ENCODE assay signal across 1 cellular context in the genomic region with DNA sequence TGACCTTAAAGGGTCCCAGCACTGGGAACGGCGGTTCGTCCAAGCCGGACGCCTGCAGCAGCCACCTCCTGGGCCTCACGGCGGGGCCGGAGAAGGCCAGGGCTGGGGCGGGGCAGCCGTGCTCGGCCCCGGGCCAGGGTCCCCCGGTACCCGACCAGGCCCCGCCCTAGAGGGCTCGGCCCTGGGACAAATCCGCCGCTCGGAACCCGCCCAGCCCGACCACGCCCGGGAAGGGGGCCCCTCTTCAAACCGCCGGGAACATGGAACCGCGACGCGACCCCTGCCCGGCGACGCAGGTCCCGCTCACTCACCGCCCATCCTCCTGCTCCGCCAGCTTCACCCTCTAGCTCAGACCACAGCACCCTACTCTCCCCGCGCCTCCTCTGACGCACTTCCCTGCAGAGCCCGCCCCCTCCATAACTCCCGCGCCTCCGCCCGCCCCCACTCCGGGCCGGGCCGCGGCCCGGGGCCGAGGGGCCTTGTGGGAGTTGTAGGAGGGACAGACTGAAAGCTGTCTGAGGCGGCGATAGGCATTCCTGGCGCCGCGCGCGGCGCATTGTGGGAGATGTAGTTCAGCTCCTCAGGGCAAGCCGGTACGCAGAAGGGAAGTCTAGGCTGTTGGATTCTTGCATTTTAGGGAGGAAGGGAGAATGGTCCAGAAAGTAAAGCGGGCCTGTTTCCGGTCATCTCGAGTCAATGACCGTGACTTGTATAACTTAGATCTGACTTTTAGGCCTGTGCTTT.
A peak's percentile ranks its signal among the peaks of the same experiment; 100 is the strongest.
TF ChIP-seq lines count a peak whose summit lies in the region.

A gene (minus strand): TSS at position 365 of the 744 bp plus-strand sequence. CDS start 1,478 bp downstream, outside the sequence.

TF ChIP-seq in HepG2, 621 proteins besides CTCF, POLR2A, EP300 and RAD21 (continued from another document and continues in another):
- TF ChIP-seq, protein P1, sequence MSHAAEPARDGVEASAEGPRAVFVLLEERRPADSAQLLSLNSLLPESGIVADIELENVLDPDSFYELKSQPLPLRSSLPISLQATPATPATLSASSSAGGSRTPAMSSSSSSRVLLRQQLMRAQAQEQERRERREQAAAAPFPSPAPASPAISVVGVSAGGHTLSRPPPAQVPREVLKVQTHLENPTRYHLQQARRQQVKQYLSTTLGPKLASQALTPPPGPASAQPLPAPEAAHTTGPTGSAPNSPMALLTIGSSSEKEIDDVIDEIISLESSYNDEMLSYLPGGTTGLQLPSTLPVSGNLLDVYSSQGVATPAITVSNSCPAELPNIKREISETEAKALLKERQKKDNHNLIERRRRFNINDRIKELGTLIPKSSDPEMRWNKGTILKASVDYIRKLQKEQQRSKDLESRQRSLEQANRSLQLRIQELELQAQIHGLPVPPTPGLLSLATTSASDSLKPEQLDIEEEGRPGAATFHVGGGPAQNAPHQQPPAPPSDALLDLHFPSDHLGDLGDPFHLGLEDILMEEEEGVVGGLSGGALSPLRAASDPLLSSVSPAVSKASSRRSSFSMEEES (CRISPR knock-in tag; IDR thresholded peaks at IDR 0.05): no peak
- TF ChIP-seq, protein P2, sequence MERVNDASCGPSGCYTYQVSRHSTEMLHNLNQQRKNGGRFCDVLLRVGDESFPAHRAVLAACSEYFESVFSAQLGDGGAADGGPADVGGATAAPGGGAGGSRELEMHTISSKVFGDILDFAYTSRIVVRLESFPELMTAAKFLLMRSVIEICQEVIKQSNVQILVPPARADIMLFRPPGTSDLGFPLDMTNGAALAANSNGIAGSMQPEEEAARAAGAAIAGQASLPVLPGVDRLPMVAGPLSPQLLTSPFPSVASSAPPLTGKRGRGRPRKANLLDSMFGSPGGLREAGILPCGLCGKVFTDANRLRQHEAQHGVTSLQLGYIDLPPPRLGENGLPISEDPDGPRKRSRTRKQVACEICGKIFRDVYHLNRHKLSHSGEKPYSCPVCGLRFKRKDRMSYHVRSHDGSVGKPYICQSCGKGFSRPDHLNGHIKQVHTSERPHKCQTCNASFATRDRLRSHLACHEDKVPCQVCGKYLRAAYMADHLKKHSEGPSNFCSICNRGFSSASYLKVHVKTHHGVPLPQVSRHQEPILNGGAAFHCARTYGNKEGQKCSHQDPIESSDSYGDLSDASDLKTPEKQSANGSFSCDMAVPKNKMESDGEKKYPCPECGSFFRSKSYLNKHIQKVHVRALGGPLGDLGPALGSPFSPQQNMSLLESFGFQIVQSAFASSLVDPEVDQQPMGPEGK (CRISPR knock-in tag; IDR thresholded peaks at IDR 0.05): peak; percentile 81
- TF ChIP-seq SRY (CRISPR knock-in tag; IDR thresholded peaks at IDR 0.05) (no peak; the same call in 1 of the 2 replicates), ZNF251 (CRISPR knock-in tag; IDR thresholded peaks at IDR 0.05) (no peak), SP4 (CRISPR knock-in tag; IDR thresholded peaks at IDR 0.05) (peak; percentile 56), DNMT1 (CRISPR knock-in tag; IDR thresholded peaks at IDR 0.05) (no peak), ETV6 (CRISPR knock-in tag; conservative IDR thresholded peaks at IDR 0.05) (no peak), NFE2L1 (CRISPR knock-in tag; IDR thresholded peaks at IDR 0.05; ENCODE audit: borderline replicate concordance) (no peak), ZNF230 (CRISPR knock-in tag; IDR thresholded peaks at IDR 0.05) (no peak), ZNF749 (CRISPR knock-in tag; IDR thresholded peaks at IDR 0.05; ENCODE audit: borderline replicate concordance) (no peak), PLRG1 (conservative IDR thresholded peaks at IDR 0.05) (no peak), JUN (CRISPR knock-in tag; IDR thresholded peaks at IDR 0.05) (no peak), ZNF709 (CRISPR knock-in tag; IDR thresholded peaks at IDR 0.05) (peak; percentile 56; the same call in 1 of the 2 replicates), CENPT (CRISPR knock-in tag; IDR thresholded peaks at IDR 0.05; ENCODE audit: low read depth) (no peak), NCOA1 (CRISPR knock-in tag; IDR thresholded peaks at IDR 0.05) (no peak), ZNF124 (CRISPR knock-in tag; IDR thresholded peaks at IDR 0.05) (0 out of 2 replicates have a peak, but pooled peaks have one; percentile 52), HOXD1 (CRISPR knock-in tag; IDR thresholded peaks at IDR 0.05) (no peak), ZNF776 (CRISPR knock-in tag; IDR thresholded peaks at IDR 0.05) (no peak; the same call in 1 of the 2 replicates), MBD4 (IDR thresholded peaks at IDR 0.05; ENCODE audit: borderline replicate concordance, low read length) (no peak), ARNT (IDR thresholded peaks at IDR 0.05) (no peak), GABPB1 (CRISPR knock-in tag; IDR thresholded peaks at IDR 0.05) (peak; percentile 94), RFX1 (IDR thresholded peaks at IDR 0.05) (no peak), THAP11 (CRISPR knock-in tag; IDR thresholded peaks at IDR 0.05) (peak; percentile 98), POLR2G (IDR thresholded peaks at IDR 0.05; ENCODE audit: low read depth, low read length) (peak; percentile 80), ZNF547 (CRISPR knock-in tag; IDR thresholded peaks at IDR 0.05) (0 out of 2 replicates have a peak, but pooled peaks have one; percentile 54), ZNF850 (CRISPR knock-in tag; conservative IDR thresholded peaks at IDR 0.05) (no peak), MIER2 (CRISPR knock-in tag; IDR thresholded peaks at IDR 0.05) (no peak), ZNF720 (CRISPR knock-in tag; IDR thresholded peaks at IDR 0.05) (no peak)
- TF ChIP-seq, protein P3, sequence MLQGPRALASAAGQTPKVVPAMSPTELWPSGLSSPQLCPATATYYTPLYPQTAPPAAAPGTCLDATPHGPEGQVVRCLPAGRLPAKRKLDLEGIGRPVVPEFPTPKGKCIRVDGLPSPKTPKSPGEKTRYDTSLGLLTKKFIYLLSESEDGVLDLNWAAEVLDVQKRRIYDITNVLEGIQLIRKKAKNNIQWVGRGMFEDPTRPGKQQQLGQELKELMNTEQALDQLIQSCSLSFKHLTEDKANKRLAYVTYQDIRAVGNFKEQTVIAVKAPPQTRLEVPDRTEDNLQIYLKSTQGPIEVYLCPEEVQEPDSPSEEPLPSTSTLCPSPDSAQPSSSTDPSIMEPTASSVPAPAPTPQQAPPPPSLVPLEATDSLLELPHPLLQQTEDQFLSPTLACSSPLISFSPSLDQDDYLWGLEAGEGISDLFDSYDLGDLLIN (CRISPR knock-in tag; IDR thresholded peaks at IDR 0.05; ENCODE audit: borderline replicate concordance): no peak
- TF ChIP-seq, protein P4, sequence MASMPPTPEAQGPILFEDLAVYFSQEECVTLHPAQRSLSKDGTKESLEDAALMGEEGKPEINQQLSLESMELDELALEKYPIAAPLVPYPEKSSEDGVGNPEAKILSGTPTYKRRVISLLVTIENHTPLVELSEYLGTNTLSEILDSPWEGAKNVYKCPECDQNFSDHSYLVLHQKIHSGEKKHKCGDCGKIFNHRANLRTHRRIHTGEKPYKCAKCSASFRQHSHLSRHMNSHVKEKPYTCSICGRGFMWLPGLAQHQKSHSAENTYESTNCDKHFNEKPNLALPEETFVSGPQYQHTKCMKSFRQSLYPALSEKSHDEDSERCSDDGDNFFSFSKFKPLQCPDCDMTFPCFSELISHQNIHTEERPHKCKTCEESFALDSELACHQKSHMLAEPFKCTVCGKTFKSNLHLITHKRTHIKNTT (CRISPR knock-in tag; IDR thresholded peaks at IDR 0.05): no peak
- TF ChIP-seq, protein P5, sequence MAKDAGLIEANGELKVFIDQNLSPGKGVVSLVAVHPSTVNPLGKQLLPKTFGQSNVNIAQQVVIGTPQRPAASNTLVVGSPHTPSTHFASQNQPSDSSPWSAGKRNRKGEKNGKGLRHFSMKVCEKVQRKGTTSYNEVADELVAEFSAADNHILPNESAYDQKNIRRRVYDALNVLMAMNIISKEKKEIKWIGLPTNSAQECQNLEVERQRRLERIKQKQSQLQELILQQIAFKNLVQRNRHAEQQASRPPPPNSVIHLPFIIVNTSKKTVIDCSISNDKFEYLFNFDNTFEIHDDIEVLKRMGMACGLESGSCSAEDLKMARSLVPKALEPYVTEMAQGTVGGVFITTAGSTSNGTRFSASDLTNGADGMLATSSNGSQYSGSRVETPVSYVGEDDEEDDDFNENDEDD (CRISPR knock-in tag; IDR thresholded peaks at IDR 0.05; ENCODE audit: borderline replicate concordance): peak; percentile 71; the same call in 1 of the 2 replicates
- TF ChIP-seq, protein P6, sequence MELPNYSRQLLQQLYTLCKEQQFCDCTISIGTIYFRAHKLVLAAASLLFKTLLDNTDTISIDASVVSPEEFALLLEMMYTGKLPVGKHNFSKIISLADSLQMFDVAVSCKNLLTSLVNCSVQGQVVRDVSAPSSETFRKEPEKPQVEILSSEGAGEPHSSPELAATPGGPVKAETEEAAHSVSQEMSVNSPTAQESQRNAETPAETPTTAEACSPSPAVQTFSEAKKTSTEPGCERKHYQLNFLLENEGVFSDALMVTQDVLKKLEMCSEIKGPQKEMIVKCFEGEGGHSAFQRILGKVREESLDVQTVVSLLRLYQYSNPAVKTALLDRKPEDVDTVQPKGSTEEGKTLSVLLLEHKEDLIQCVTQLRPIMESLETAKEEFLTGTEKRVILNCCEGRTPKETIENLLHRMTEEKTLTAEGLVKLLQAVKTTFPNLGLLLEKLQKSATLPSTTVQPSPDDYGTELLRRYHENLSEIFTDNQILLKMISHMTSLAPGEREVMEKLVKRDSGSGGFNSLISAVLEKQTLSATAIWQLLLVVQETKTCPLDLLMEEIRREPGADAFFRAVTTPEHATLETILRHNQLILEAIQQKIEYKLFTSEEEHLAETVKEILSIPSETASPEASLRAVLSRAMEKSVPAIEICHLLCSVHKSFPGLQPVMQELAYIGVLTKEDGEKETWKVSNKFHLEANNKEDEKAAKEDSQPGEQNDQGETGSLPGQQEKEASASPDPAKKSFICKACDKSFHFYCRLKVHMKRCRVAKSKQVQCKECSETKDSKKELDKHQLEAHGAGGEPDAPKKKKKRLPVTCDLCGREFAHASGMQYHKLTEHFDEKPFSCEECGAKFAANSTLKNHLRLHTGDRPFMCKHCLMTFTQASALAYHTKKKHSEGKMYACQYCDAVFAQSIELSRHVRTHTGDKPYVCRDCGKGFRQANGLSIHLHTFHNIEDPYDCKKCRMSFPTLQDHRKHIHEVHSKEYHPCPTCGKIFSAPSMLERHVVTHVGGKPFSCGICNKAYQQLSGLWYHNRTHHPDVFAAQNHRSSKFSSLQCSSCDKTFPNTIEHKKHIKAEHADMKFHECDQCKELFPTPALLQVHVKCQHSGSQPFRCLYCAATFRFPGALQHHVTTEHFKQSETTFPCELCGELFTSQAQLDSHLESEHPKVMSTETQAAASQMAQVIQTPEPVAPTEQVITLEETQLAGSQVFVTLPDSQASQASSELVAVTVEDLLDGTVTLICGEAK (IDR thresholded peaks at IDR 0.05): no peak
- TF ChIP-seq, protein P6 (CRISPR knock-in tag; IDR thresholded peaks at IDR 0.05): peak; percentile 65; the same call in 1 of the 2 replicates
- TF ChIP-seq, protein P7, sequence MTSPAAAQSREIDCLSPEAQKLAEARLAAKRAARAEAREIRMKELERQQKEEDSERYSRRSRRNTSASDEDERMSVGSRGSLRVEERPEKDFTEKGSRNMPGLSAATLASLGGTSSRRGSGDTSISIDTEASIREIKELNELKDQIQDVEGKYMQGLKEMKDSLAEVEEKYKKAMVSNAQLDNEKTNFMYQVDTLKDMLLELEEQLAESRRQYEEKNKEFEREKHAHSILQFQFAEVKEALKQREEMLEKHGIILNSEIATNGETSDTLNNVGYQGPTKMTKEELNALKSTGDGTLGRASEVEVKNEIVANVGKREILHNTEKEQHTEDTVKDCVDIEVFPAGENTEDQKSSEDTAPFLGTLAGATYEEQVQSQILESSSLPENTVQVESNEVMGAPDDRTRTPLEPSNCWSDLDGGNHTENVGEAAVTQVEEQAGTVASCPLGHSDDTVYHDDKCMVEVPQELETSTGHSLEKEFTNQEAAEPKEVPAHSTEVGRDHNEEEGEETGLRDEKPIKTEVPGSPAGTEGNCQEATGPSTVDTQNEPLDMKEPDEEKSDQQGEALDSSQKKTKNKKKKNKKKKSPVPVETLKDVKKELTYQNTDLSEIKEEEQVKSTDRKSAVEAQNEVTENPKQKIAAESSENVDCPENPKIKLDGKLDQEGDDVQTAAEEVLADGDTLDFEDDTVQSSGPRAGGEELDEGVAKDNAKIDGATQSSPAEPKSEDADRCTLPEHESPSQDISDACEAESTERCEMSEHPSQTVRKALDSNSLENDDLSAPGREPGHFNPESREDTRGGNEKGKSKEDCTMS (CRISPR knock-in tag; conservative IDR thresholded peaks at IDR 0.05): no peak
- TF ChIP-seq, protein P8, sequence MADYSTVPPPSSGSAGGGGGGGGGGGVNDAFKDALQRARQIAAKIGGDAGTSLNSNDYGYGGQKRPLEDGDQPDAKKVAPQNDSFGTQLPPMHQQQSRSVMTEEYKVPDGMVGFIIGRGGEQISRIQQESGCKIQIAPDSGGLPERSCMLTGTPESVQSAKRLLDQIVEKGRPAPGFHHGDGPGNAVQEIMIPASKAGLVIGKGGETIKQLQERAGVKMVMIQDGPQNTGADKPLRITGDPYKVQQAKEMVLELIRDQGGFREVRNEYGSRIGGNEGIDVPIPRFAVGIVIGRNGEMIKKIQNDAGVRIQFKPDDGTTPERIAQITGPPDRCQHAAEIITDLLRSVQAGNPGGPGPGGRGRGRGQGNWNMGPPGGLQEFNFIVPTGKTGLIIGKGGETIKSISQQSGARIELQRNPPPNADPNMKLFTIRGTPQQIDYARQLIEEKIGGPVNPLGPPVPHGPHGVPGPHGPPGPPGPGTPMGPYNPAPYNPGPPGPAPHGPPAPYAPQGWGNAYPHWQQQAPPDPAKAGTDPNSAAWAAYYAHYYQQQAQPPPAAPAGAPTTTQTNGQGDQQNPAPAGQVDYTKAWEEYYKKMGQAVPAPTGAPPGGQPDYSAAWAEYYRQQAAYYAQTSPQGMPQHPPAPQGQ (CRISPR knock-in tag; IDR thresholded peaks at IDR 0.05; ENCODE audit: borderline replicate concordance): no peak
- TF ChIP-seq, protein P9, sequence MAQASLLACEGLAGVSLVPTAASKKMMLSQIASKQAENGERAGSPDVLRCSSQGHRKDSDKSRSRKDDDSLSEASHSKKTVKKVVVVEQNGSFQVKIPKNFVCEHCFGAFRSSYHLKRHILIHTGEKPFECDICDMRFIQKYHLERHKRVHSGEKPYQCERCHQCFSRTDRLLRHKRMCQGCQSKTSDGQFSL (CRISPR knock-in tag; IDR thresholded peaks at IDR 0.05): no peak
